In genomic region chr1:21594935-21595897, GRCh38 we compare ENCODE assay signal across 8 cellular contexts.
DNase-seq lines count a peak whose midpoint lies in the region; ATAC-seq and TF ChIP-seq lines count a peak whose summit lies in the region.

No MANE protein-coding gene starts in this region.

- H3K4me1 ChIP-seq in suprapubic skin, result peaks cover 10% of the 10 kb centered on the region

- no peaks in the 10 kb centered on the region for H3K9me3 ChIP-seq in WERI-Rb-1 (ENCODE audit: severe bottlenecking)
- no peaks in the 10 kb centered on the region for H3K9me3 ChIP-seq in suprapubic skin

- H3K27ac ChIP-seq in WERI-Rb-1 (no peak overlapping the region), suprapubic skin (no peak overlapping the region)

- H3K27ac Mint-ChIP-seq in memory B cell, result no peak overlapping the region

- no peaks in the 10 kb centered on the region for H3K27me3 ChIP-seq in WERI-Rb-1 (ENCODE audit: insufficient read depth, low read depth, severe bottlenecking)
- peaks cover 43% of the 10 kb centered on the region for H3K27me3 ChIP-seq in suprapubic skin

- H3K4me1 Mint-ChIP-seq in memory B cell, result peaks cover 4% of the 10 kb centered on the region

- TF ChIP-seq POLR2A in suprapubic skin (IDR thresholded peaks at IDR 0.05), result no peak

- no peaks in the 10 kb centered on the region for H3K9me3 Mint-ChIP-seq in memory B cell

- H3K36me3 ChIP-seq in WERI-Rb-1 (peaks cover 3% of the 10 kb centered on the region), suprapubic skin (no peaks in the 10 kb centered on the region)

- DNase-seq in GM03348 (ENCODE audit: low spot score), result peak; percentile 81
- peak; percentile 25 to 29 for DNase-seq in Kasumi-1 (lab: John Stamatoyannopoulos, UW)
- DNase-seq in WERI-Rb-1, result peak; percentile 82
- peak; percentile 34 for DNase-seq in dedifferentiated amniotic fluid mesenchymal stem cell (ENCODE audit: extremely low spot score)
- no peak for DNase-seq in memory B cell (ENCODE audit: low spot score in 2 of 2)
- DNase-seq in suprapubic skin (ENCODE audit: low spot score in 2 of 2), result no peak
- no peak for DNase-seq in retina

- no peak overlapping the region for H3K4me3 Mint-ChIP-seq in memory B cell

- no peak for TF ChIP-seq EP300 in suprapubic skin (IDR thresholded peaks at IDR 0.05)

- WGBS in suprapubic skin, result 57% methylated on average over 24 of the region's 26 CpGs

- H3K4me3 ChIP-seq in WERI-Rb-1 (ENCODE audit: low read depth, low read length) (no peak overlapping the region), suprapubic skin (no peak overlapping the region)

- H3K27me3 Mint-ChIP-seq in memory B cell, result peaks cover 26% of the 10 kb centered on the region

- no peaks in the 10 kb centered on the region for H3K36me3 Mint-ChIP-seq in memory B cell

- ATAC-seq in memory B cell (ENCODE audit: low read depth), result peak; percentile 27
- ATAC-seq in GM18870 (IDR thresholded peaks at IDR 0.05; ENCODE audit: unreplicated experiment), result no peak

- peak; percentile 68 for TF ChIP-seq CTCF in WERI-Rb-1 (IDR thresholded peaks at IDR 0.05; ENCODE audit: low read depth, low read length)
- TF ChIP-seq CTCF in suprapubic skin (IDR thresholded peaks at IDR 0.05), result peak; percentile 35 to 53

Comparison
In these comparisons a context has a peak if more than half of its experiments do, and no peak if none do; other contexts are left out.
1. DNase-seq: peak in GM03348 (single experiment), Kasumi-1 (2 of 2), WERI-Rb-1 (single experiment) and dedifferentiated amniotic fluid mesenchymal stem cell (single experiment); none in memory B cell (0 of 2), suprapubic skin (0 of 2) and retina (single experiment).